ENCODE assay signal across 21 cellular contexts in genomic region chr11:103699216-103699615, GRCh38.
DNase-seq lines count a peak whose midpoint lies in the region; ATAC-seq and TF ChIP-seq lines count a peak whose summit lies in the region.
"Had no signal": no experiment of that assay in that cellular context is flagged by ENCODE, and none has a peak within 500 bp of the region (broad histone marks: within the 10 kb centered on the region; RNA-seq: fewer than 3 reads in every experiment).

No MANE protein-coding gene starts in this region.

- TF ChIP-seq CTCF in chondrocyte (IDR thresholded peaks at IDR 0.05) (peak; percentile 43), osteocyte (IDR thresholded peaks at IDR 0.05) (peak; percentile 13)

- H3K27me3 Mint-ChIP-seq in chondrocyte (ENCODE audit: low read depth): peaks cover 5% of the 10 kb centered on the region
- peaks cover 2% of the 10 kb centered on the region for H3K27me3 Mint-ChIP-seq in osteocyte (ENCODE audit: unreplicated experiment)
- H3K27me3 Mint-ChIP-seq: activated naive CD8-positive, alpha-beta T cell had no signal

- ATAC-seq in HG02981 (IDR thresholded peaks at IDR 0.05; ENCODE audit: unreplicated experiment): no peak
- ATAC-seq: activated CD4-positive, CD25-positive, alpha-beta regulatory T cell treated with anti-CD3 and anti-CD28 coated beads, Interleukin-2, amount 50 U/mL, for 24 hours; K562; natural killer cell had no signal

- H3K4me3 Mint-ChIP-seq in chondrocyte (ENCODE audit: unreplicated experiment): no peak overlapping the region
- no peak overlapping the region for H3K4me3 Mint-ChIP-seq in osteocyte (ENCODE audit: unreplicated experiment)
- H3K4me3 Mint-ChIP-seq: activated naive CD8-positive, alpha-beta T cell; H9; memory B cell; natural killer cell had no signal

- DNase-seq in DMS 273 treated with DMSO at 0.1 percent for 48 hours (lab: John Stamatoyannopoulos, UW) (peak; percentile 8), NCI-H69 (lab: John Stamatoyannopoulos, UW) (peak; percentile 29), chondrocyte (ENCODE audit: low spot score) (no peak), osteocyte (ENCODE audit: extremely low spot score, unreplicated experiment) (no peak), 8988T (no peak), glomerular visceral epithelial cell (ENCODE audit: extremely low spot score) (no peak)
- DNase-seq: activated CD8-positive, alpha-beta memory T cell treated with anti-CD3 and anti-CD28 coated beads for 24 hours; DND-41; effector memory CD4-positive, alpha-beta T cell; H9; islet precursor cell; natural killer cell; NCI-H2029 treated with DMSO at 0.1 percent for 48 hours; NCI-H524 treated with DMSO at 0.1 percent for 48 hours; stimulated activated CD4-positive, alpha-beta T cell treated with anti-CD3 and anti-CD28 coated beads, Interleukin-12 subunit alpha, Interleukin-12 subunit beta, amount 100 ng/mL, for 4 hours; T1000 had no signal

- no peaks in the 10 kb centered on the region for H3K36me3 Mint-ChIP-seq in chondrocyte (ENCODE audit: low read depth)
- peaks cover 2% of the 10 kb centered on the region for H3K36me3 Mint-ChIP-seq in osteocyte (ENCODE audit: unreplicated experiment)
- H3K36me3 Mint-ChIP-seq: activated naive CD8-positive, alpha-beta T cell; memory B cell; natural killer cell had no signal

- no peaks in the 10 kb centered on the region for H3K9me3 Mint-ChIP-seq in chondrocyte (ENCODE audit: low read depth)
- H3K9me3 Mint-ChIP-seq in osteocyte (ENCODE audit: unreplicated experiment): no peaks in the 10 kb centered on the region
- H3K9me3 Mint-ChIP-seq: H9 had no signal

- H3K4me1 Mint-ChIP-seq in chondrocyte (ENCODE audit: low read depth): peaks cover 16% of the 10 kb centered on the region
- peaks cover 1% of the 10 kb centered on the region for H3K4me1 Mint-ChIP-seq in osteocyte (ENCODE audit: unreplicated experiment)
- H3K4me1 Mint-ChIP-seq: H9, memory B cell, natural killer cell had no signal

- H3K27ac Mint-ChIP-seq in chondrocyte (ENCODE audit: unreplicated experiment): no peak overlapping the region
- no peak overlapping the region for H3K27ac Mint-ChIP-seq in osteocyte (ENCODE audit: unreplicated experiment)
- H3K27ac Mint-ChIP-seq: activated naive CD8-positive, alpha-beta T cell; memory B cell; natural killer cell had no signal

Comparison
In these comparisons a context has a peak if more than half of its experiments do, and no peak if none do; other contexts are left out.
1. DNase-seq: peak in DMS 273 treated with DMSO at 0.1 percent for 48 hours (single experiment) and NCI-H69 (single experiment); none in chondrocyte (single experiment), osteocyte (single experiment), 8988T (single experiment) and glomerular visceral epithelial cell (single experiment).